In genomic region chr1:15406911-15407559, GRCh38 we compare ENCODE assay signal across 13 cellular contexts. TPM values are rescaled to one million over a fixed set of nuclear protein-coding genes. Genes with fewer than 3 reads are reported as not detected.
DNase-seq lines count a peak whose midpoint lies in the region; ATAC-seq and TF ChIP-seq lines count a peak whose summit lies in the region.
"Had no signal": no experiment of that assay in that cellular context is flagged by ENCODE, and none has a peak within 500 bp of the region (broad histone marks: within the 10 kb centered on the region; RNA-seq: fewer than 3 reads in every experiment).

No MANE protein-coding gene starts in this region.

- no peak for TF ChIP-seq CTCF in CD8-positive, alpha-beta T cell (IDR thresholded peaks at IDR 0.05)
- TF ChIP-seq CTCF in fibroblast of the aortic adventitia (IDR thresholded peaks at IDR 0.05; ENCODE audit: insufficient read depth, low read length), result no peak
- no peak for TF ChIP-seq CTCF in GM13976 (IDR thresholded peaks at IDR 0.05; ENCODE audit: borderline replicate concordance, control extremely low read depth, extremely low read depth, insufficient read depth, missing control alignments)

- no peak overlapping the region for H3K4me3 ChIP-seq in CD8-positive, alpha-beta T cell (ENCODE audit: low read depth, low read length)
- peak overlapping the region; percentile 10 for H3K4me3 ChIP-seq in fibroblast of the aortic adventitia (ENCODE audit: low read depth, low read length)
- H3K4me3 ChIP-seq: spleen had no signal

- H3K27me3 Mint-ChIP-seq in CD8-positive, alpha-beta T cell (ENCODE audit: low read depth), result no peaks in the 10 kb centered on the region
- H3K27me3 Mint-ChIP-seq in activated CD4-positive, alpha-beta memory T cell treated with anti-CD3 and anti-CD28 coated beads, Interleukin-2, amount 10 ng/mL, durations not matched to agents 7 days and 5 days, result peaks cover 38% of the 10 kb centered on the region

- no peaks in the 10 kb centered on the region for H3K27me3 ChIP-seq in CD8-positive, alpha-beta T cell (ENCODE audit: insufficient read depth, low read length)
- H3K27me3 ChIP-seq: spleen had no signal

- intact Hi-C loops in CD8-positive, alpha-beta T cell (cut with DNase I, micrococcal nuclease), result loop anchor here in 1 of 2 experiments (5.0 kb wide), 2 partner anchors 810 to 960 kb away; partner anchors contain the start of gene SZRD1
- intact Hi-C loops in sciatic nerve (cut with DNase I), result no loop called here

- H3K9me3 ChIP-seq in CD8-positive, alpha-beta T cell (ENCODE audit: low read length), result no peaks in the 10 kb centered on the region
- H3K9me3 ChIP-seq: spleen had no signal

- H3K36me3 ChIP-seq in CD8-positive, alpha-beta T cell (ENCODE audit: insufficient read depth, low read length), result no peaks in the 10 kb centered on the region

- no peaks in the 10 kb centered on the region for H3K36me3 Mint-ChIP-seq in CD8-positive, alpha-beta T cell
- peaks cover 8% of the 10 kb centered on the region for H3K36me3 Mint-ChIP-seq in activated CD4-positive, alpha-beta memory T cell treated with anti-CD3 and anti-CD28 coated beads, Interleukin-2, amount 10 ng/mL, durations not matched to agents 7 days and 5 days (ENCODE audit: low read depth)

- H3K4me3 Mint-ChIP-seq in CD8-positive, alpha-beta T cell, result no peak overlapping the region
- H3K4me3 Mint-ChIP-seq in activated CD4-positive, alpha-beta memory T cell treated with anti-CD3 and anti-CD28 coated beads, Interleukin-2, amount 10 ng/mL, durations not matched to agents 7 days and 5 days, result no peak overlapping the region
- H3K4me3 Mint-ChIP-seq: stimulated activated naive CD8-positive, alpha-beta T cell treated with anti-CD3 and anti-CD28 coated beads, Interleukin-15, amount 100 ng/mL, for 72 hours had no signal

- peak overlapping the region; percentile 68 for H3K27ac Mint-ChIP-seq in CD8-positive, alpha-beta T cell
- H3K27ac Mint-ChIP-seq in activated CD4-positive, alpha-beta memory T cell treated with anti-CD3 and anti-CD28 coated beads, Interleukin-2, amount 10 ng/mL, durations not matched to agents 7 days and 5 days, result no peak overlapping the region
- H3K27ac Mint-ChIP-seq: stimulated activated naive CD8-positive, alpha-beta T cell treated with anti-CD3 and anti-CD28 coated beads, Interleukin-15, amount 100 ng/mL, for 72 hours had no signal

- H3K4me1 ChIP-seq in CD8-positive, alpha-beta T cell (ENCODE audit: insufficient read depth, low read length), result peaks cover 29% of the 10 kb centered on the region

- CTCF ChIA-PET in CD8-positive, alpha-beta T cell (lab: Charles Lee), result interaction anchor here (0.7 to 1.1 kb wide), 2 partner anchors 10 to 84 kb away, joined by 3 to 4 read pairs; no protein-coding TSS in a partner anchor
- CTCF ChIA-PET in activated CD4-positive, alpha-beta memory T cell treated with anti-CD3 and anti-CD28 coated beads, Interleukin-2, amount 10 ng/mL, durations not matched to agents 7 days and 5 days (lab: Charles Lee), result interaction anchor here (0.6 to 3.5 kb wide), 3 partner anchors 10 to 83 kb away, joined by 3 to 15 read pairs (median 3); no protein-coding TSS in a partner anchor

- POLR2A ChIA-PET in CD8-positive, alpha-beta T cell (lab: Charles Lee), result interaction anchor here (1.3 kb wide), 1 partner anchor 10 kb away, joined by 4 read pairs; no protein-coding TSS in a partner anchor
- POLR2A ChIA-PET in activated CD4-positive, alpha-beta memory T cell treated with anti-CD3 and anti-CD28 coated beads, Interleukin-2, amount 10 ng/mL, durations not matched to agents 7 days and 5 days (lab: Charles Lee), result interaction anchor here (1.4 to 2.0 kb wide), 2 partner anchors 10 kb away, joined by 3 to 7 read pairs; no protein-coding TSS in a partner anchor

- no peaks in the 10 kb centered on the region for H3K9me3 Mint-ChIP-seq in CD8-positive, alpha-beta T cell
- H3K9me3 Mint-ChIP-seq in activated CD4-positive, alpha-beta memory T cell treated with anti-CD3 and anti-CD28 coated beads, Interleukin-2, amount 10 ng/mL, durations not matched to agents 7 days and 5 days, result no peaks in the 10 kb centered on the region
- H3K9me3 Mint-ChIP-seq: stimulated activated naive CD8-positive, alpha-beta T cell treated with anti-CD3 and anti-CD28 coated beads, Interleukin-15, amount 100 ng/mL, for 72 hours had no signal

- ATAC-seq in CD8-positive, alpha-beta T cell, result no peak
- ATAC-seq in sciatic nerve (peak; percentile 69), GM21529 (IDR thresholded peaks at IDR 0.05; ENCODE audit: unreplicated experiment) (no peak)
- ATAC-seq: Panc1; stimulated activated naive CD8-positive, alpha-beta T cell treated with anti-CD3 and anti-CD28 coated beads, Interleukin-15, amount 100 ng/mL, for 72 hours had no signal

- peaks cover 32% of the 10 kb centered on the region for H3K4me1 Mint-ChIP-seq in CD8-positive, alpha-beta T cell (ENCODE audit: low read depth)
- H3K4me1 Mint-ChIP-seq in activated CD4-positive, alpha-beta memory T cell treated with anti-CD3 and anti-CD28 coated beads, Interleukin-2, amount 10 ng/mL, durations not matched to agents 7 days and 5 days, result peaks cover 27% of the 10 kb centered on the region

- in situ Hi-C loops in GM13976 (cut with MboI; ENCODE audit: low sequenced_read_pairs, unreplicated experiment), result no loop called here

- DNase-seq in CD8-positive, alpha-beta T cell, result no peak
- DNase-seq in T1000 (lab: John Stamatoyannopoulos, UW) (peak; percentile 43), fibroblast of the aortic adventitia (ENCODE audit: low read depth) (peak; percentile 89), sciatic nerve (ENCODE audit: low spot score) (no peak), GM13976 (ENCODE audit: low spot score) (no peak), COR-L47 (lab: John Stamatoyannopoulos, UW) (no peak)
- no peak for DNase-seq in activated CD4-positive, alpha-beta memory T cell treated with anti-CD3 and anti-CD28 coated beads, Interleukin-2, amount 10 ng/mL, durations not matched to agents 7 days and 5 days
- DNase-seq: DND-41; NCI-H1092; spleen; stimulated activated naive CD8-positive, alpha-beta T cell treated with anti-CD3 and anti-CD28 coated beads, Interleukin-15, amount 100 ng/mL, for 72 hours had no signal

- peak overlapping the region; percentile 15 for H3K27ac ChIP-seq in CD8-positive, alpha-beta T cell (ENCODE audit: low read depth, low read length)

RNA-seq across cellular contexts. Expression of gene EFHD2, which starts 2.7 kb away (rescaled TPM):
- total RNA-seq in CD8-positive, alpha-beta T cell, result 10 to 100 TPM; 81.2 to 87.9 TPM
- total RNA-seq in fibroblast of the aortic adventitia (ENCODE audit: low replicate concordance) (11.1 and 28.1 TPM in 2 replicates), sciatic nerve (28.7 TPM)
- 10 to 100 TPM; 97.7 to 99.7 TPM for total RNA-seq in activated CD4-positive, alpha-beta memory T cell treated with anti-CD3 and anti-CD28 coated beads, Interleukin-2, amount 10 ng/mL, durations not matched to agents 7 days and 5 days

RNA-seq across cellular contexts. Expression of gene CTRC, which starts 31.2 kb away (rescaled TPM):
- 1 to 10 TPM in 1 of 2 experiments, under 1 TPM in 1; 0.83 to 1.9 TPM for total RNA-seq in CD8-positive, alpha-beta T cell
- total RNA-seq in fibroblast of the aortic adventitia (ENCODE audit: low replicate concordance) (not detected in 2 replicates), sciatic nerve (2.2 TPM)
- total RNA-seq in activated CD4-positive, alpha-beta memory T cell treated with anti-CD3 and anti-CD28 coated beads, Interleukin-2, amount 10 ng/mL, durations not matched to agents 7 days and 5 days, result under 1 TPM; 0.45 to 0.73 TPM

RNA-seq across cellular contexts. Expression of gene CELA2A, which starts 49.5 kb away (rescaled TPM):
- total RNA-seq in CD8-positive, alpha-beta T cell, result not detected
- total RNA-seq in fibroblast of the aortic adventitia (ENCODE audit: low replicate concordance) (not detected in 2 replicates), sciatic nerve (0.94 TPM)
- total RNA-seq in activated CD4-positive, alpha-beta memory T cell treated with anti-CD3 and anti-CD28 coated beads, Interleukin-2, amount 10 ng/mL, durations not matched to agents 7 days and 5 days, result not detected

Comparison
In these comparisons a context has a peak if more than half of its experiments do, and no peak if none do; other contexts are left out.
1. DNase-seq: peak in T1000 (single experiment) and fibroblast of the aortic adventitia (single experiment); none in CD8-positive, alpha-beta T cell (0 of 7), sciatic nerve (single experiment), GM13976 (single experiment), COR-L47 (single experiment) and activated CD4-positive, alpha-beta memory T cell treated with anti-CD3 and anti-CD28 coated beads, Interleukin-2, amount 10 ng/mL, durations not matched to agents 7 days and 5 days (single experiment).